22 cellular contexts compared by ENCODE assay signal in genomic region chr3:129913618-129914017, GRCh38.
"Had no signal": no experiment of that assay in that cellular context is flagged by ENCODE, and none has a peak within 500 bp of the region (broad histone marks: within the 10 kb centered on the region; RNA-seq: fewer than 3 reads in every experiment).

No MANE protein-coding gene starts in this region.

- H3K4me3 ChIP-seq: MG63 had no signal

- H3K36me3 ChIP-seq: MG63 had no signal

- DNase-seq: Karpas-422, KG1, MG63, NCI-H1092, NCI-H1105 treated with DMSO at 0.1 percent for 48 hours, NCI-H1417 treated with DMSO at 0.1 percent for 48 hours, NCI-H146, NCI-H1694 treated with DMSO at 0.1 percent for 48 hours, NCI-H1930, NCI-H2081 treated with DMSO at 0.1 percent for 48 hours, NCI-H2171, NCI-H226, NCI-H446, NCI-H510A, NCI-H524 treated with DMSO at 0.1 percent for 48 hours, NCI-H82, PC-3, SHP77, SK-N-SH, T-helper 1 cell had no signal

- H3K9ac ChIP-seq: SK-N-SH had no signal

- ATAC-seq: Panc1, PC-3 had no signal

- H3K27ac ChIP-seq: RWPE1 had no signal

- H3K4me2 ChIP-seq: SK-N-SH had no signal

- H3K27me3 ChIP-seq: MG63 had no signal
